ENCODE assay signal across 2 cellular contexts in the genomic region with DNA sequence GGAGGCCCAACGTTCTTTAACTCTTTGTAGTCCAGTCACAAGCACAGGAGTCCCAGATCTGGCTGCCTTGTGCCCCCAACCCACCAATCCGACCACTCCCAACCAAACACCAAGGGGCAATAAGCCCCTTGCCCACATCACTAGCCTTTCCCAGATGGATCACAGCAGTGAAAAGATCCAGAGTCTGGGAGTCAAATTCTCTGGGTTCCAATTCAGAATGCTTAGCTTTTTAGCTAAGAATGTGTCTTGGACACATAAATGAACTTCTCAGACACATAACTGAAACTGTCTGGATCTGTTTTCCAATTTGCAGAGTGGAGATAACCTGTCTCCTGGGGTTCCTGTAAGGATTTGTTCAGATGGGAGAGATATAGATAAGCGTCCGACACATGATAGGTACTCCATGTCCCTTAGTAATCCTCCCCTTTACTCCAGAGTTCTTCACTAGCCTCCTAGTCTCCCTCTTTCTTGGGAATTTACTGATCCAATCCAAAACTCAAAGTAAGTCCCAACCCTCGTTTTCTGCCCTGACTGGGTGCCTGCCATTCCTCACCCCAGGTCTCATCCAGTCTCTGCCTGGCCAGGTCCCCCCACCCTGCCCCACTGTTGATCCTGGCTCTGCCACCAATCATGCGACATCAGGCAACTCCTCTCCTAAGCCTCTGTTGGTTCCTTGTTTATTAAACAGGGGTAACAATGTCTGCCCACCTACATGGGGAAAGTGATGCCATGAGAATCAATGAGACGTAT.
A peak's percentile ranks its signal among the peaks of the same experiment; 100 is the strongest.
TF ChIP-seq lines count a peak whose summit lies in the region.

No MANE protein-coding gene starts in this region.

TF ChIP-seq in A549, 52 proteins besides CTCF, POLR2A, EP300 and RAD21:
- TF ChIP-seq GATA3 (IDR thresholded peaks at IDR 0.05; ENCODE audit: borderline replicate concordance) (peak; percentile 35; the same call in 1 of the 2 replicates), REST (IDR thresholded peaks at IDR 0.05) (no peak), CHD4 (IDR thresholded peaks at IDR 0.05; ENCODE audit: borderline replicate concordance) (peak; percentile 47; the same call in 1 of the 2 replicates), JUN (IDR thresholded peaks at IDR 0.05) (peak in 1 of 2 experiments; percentile 20; a peak in 1 of 5 replicates), MAX (IDR thresholded peaks at IDR 0.05) (no peak), ZFP36 (IDR thresholded peaks at IDR 0.05; ENCODE audit: borderline replicate concordance, partially characterized antibody) (no peak), ELK1 (IDR thresholded peaks at IDR 0.05; ENCODE audit: low read depth, low read length) (no peak), MYC (IDR thresholded peaks at IDR 0.05; ENCODE audit: borderline replicate concordance, low read length) (no peak), EHMT2 (IDR thresholded peaks at IDR 0.05; ENCODE audit: low read depth) (no peak), RARB (CRISPR knock-in tag; IDR thresholded peaks at IDR 0.05) (no peak), POLR2AphosphoS2 (conservative IDR thresholded peaks at IDR 0.05; ENCODE audit: low read length) (no peak), CEBPB (IDR thresholded peaks at IDR 0.05) (no peak)
- TF ChIP-seq, protein P1, sequence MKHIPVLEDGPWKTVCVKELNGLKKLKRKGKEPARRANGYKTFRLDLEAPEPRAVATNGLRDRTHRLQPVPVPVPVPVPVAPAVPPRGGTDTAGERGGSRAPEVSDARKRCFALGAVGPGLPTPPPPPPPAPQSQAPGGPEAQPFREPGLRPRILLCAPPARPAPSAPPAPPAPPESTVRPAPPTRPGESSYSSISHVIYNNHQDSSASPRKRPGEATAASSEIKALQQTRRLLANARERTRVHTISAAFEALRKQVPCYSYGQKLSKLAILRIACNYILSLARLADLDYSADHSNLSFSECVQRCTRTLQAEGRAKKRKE (CRISPR knock-in tag; IDR thresholded peaks at IDR 0.05; ENCODE audit: low read depth): no peak

TF ChIP-seq in H1, 55 proteins besides CTCF, POLR2A, EP300 and RAD21:
- TF ChIP-seq, protein P2, sequence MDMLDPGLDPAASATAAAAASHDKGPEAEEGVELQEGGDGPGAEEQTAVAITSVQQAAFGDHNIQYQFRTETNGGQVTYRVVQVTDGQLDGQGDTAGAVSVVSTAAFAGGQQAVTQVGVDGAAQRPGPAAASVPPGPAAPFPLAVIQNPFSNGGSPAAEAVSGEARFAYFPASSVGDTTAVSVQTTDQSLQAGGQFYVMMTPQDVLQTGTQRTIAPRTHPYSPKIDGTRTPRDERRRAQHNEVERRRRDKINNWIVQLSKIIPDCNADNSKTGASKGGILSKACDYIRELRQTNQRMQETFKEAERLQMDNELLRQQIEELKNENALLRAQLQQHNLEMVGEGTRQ (IDR thresholded peaks at IDR 0.05; ENCODE audit: low read length): no peak
- TF ChIP-seq SIN3A (conservative IDR thresholded peaks at IDR 0.05 in 1 of 2, IDR thresholded peaks at IDR 0.05 in 1 of 2; ENCODE audit: low read depth in 1 of 2, low read length in 2 of 2) (no peak), YY1 (IDR thresholded peaks at IDR 0.05; ENCODE audit: low read depth, low read length) (no peak), BCL11A (IDR thresholded peaks at IDR 0.05; ENCODE audit: low read depth in 2 of 2, low read length in 2 of 2) (no peak)
- TF ChIP-seq, protein P3, sequence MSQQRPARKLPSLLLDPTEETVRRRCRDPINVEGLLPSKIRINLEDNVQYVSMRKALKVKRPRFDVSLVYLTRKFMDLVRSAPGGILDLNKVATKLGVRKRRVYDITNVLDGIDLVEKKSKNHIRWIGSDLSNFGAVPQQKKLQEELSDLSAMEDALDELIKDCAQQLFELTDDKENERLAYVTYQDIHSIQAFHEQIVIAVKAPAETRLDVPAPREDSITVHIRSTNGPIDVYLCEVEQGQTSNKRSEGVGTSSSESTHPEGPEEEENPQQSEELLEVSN (IDR thresholded peaks at IDR 0.05): no peak
